Comparison of ENCODE assay signal across 27 cellular contexts in the genomic region with DNA sequence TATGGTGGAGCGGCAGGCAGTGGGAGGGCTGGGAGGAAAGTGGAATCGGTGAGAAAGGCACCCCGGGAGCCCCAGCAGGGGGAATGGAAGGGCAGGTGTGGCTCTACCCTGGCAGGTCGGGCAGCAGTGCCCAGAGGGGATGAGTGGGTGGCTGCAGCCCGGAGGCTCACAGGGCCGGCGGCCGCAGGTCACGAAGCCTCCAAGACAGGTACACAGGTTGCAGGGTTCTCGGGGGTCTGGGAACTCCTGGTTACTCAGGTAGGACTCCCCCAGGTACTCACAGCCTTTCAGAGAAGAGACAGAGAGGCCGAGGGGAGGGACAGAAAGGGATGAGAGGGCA. TPM values are rescaled to one million over a fixed set of nuclear protein-coding genes. Genes with fewer than 3 reads are reported as not detected.
DNase-seq lines count a peak whose midpoint lies in the region; ATAC-seq and TF ChIP-seq lines count a peak whose summit lies in the region.
"Had no signal": no experiment of that assay in that cellular context is flagged by ENCODE, and none has a peak within 500 bp of the region (broad histone marks: within the 10 kb centered on the region; RNA-seq: fewer than 3 reads in every experiment).

No MANE protein-coding gene starts in this region.

- H2AFZ ChIP-seq in osteoblast (ENCODE audit: low read length), result no peak overlapping the region
- H2AFZ ChIP-seq: GM23248 had no signal

- DNase-seq in NCI-H1417 (lab: John Stamatoyannopoulos, UW) (peak in 2 of 3 experiments; percentile 69 to 79), NCI-H1417 treated with DMSO at 0.1 percent for 48 hours (lab: John Stamatoyannopoulos, UW) (no peak), RWPE2 (ENCODE audit: low spot score) (peak; percentile 50), osteoblast (ENCODE audit: insufficient read length, low spot score, missing footprints) (peak; percentile 34), psoas muscle (no peak)
- DNase-seq: activated CD8-positive, alpha-beta memory T cell treated with anti-CD3 and anti-CD28 coated beads, Interleukin-2, amount 50 U/mL, for 48 hours; activated CD8-positive, alpha-beta T cell treated with anti-CD3 and anti-CD28 coated beads for 36 hours; activated naive CD4-positive, alpha-beta T cell treated with anti-CD3 and anti-CD28 coated beads, Interleukin-2, amount 50 U/mL, for 16 hours; gastrocnemius medialis; Kasumi-1; MV-4-11; NCI-H1694; NCI-H524; stimulated activated naive CD4-positive, alpha-beta T cell treated with Interleukin-2 at 50 U/mL for 16 hours had no signal

- ATAC-seq in RWPE2 (ENCODE audit: low read depth), result no peak
- ATAC-seq in HG02884 (IDR thresholded peaks at IDR 0.05; ENCODE audit: unreplicated experiment), result no peak
- ATAC-seq in psoas muscle, result no peak
- no peak for ATAC-seq in HG03280 (IDR thresholded peaks at IDR 0.05; ENCODE audit: unreplicated experiment)
- ATAC-seq: activated CD8-positive, alpha-beta T cell treated with anti-CD3 and anti-CD28 coated beads for 36 hours; gastrocnemius medialis; HepG2; naive thymus-derived CD8-positive, alpha-beta T cell; Panc1 had no signal

- H3K4me1 ChIP-seq in RWPE2 (ENCODE audit: insufficient read depth, poor library complexity, severe bottlenecking) (peaks cover 30% of the 10 kb centered on the region), osteoblast (ENCODE audit: insufficient read depth, low read length) (no peaks in the 10 kb centered on the region), psoas muscle (no peaks in the 10 kb centered on the region)
- H3K4me1 ChIP-seq: gastrocnemius medialis had no signal

- H3K27ac ChIP-seq in RWPE2 (ENCODE audit: poor library complexity, severe bottlenecking) (peak overlapping the region; percentile 59), osteoblast (ENCODE audit: low read depth, low read length) (no peak overlapping the region), psoas muscle (no peak overlapping the region)
- H3K27ac ChIP-seq: 22Rv1, gastrocnemius medialis, GM23248, HL-60, skin epidermis had no signal

- no peaks in the 10 kb centered on the region for H3K9me3 ChIP-seq in RWPE2 (ENCODE audit: severe bottlenecking)
- H3K9me3 ChIP-seq in osteoblast (ENCODE audit: low read depth, low read length), result no peaks in the 10 kb centered on the region
- no peaks in the 10 kb centered on the region for H3K9me3 ChIP-seq in psoas muscle
- H3K9me3 ChIP-seq: gastrocnemius medialis had no signal

- TF ChIP-seq RAD21 in Ishikawa (IDR thresholded peaks at IDR 0.05; ENCODE audit: low read depth), result no peak

- H3K4me2 ChIP-seq in osteoblast (ENCODE audit: insufficient read depth, low read length), result no peak overlapping the region

- no peaks in the 10 kb centered on the region for H3K27me3 ChIP-seq in RWPE2 (ENCODE audit: insufficient read depth, poor library complexity, severe bottlenecking)
- H3K27me3 ChIP-seq in osteoblast (ENCODE audit: insufficient read depth, low read length), result peaks cover 17% of the 10 kb centered on the region
- peaks cover 0 to 20% (median 4%) of the 10 kb centered on the region in 3 donors for H3K27me3 ChIP-seq in psoas muscle (ENCODE audit: insufficient read depth in 3 of 3, low read length in 2 of 3)

- intact Hi-C loops in psoas muscle (cut with DNase I), result no loop called here

- TF ChIP-seq CTCF in RWPE2 (IDR thresholded peaks at IDR 0.05; ENCODE audit: poor library complexity, severe bottlenecking), result no peak
- TF ChIP-seq CTCF in osteoblast (IDR thresholded peaks at IDR 0.05; ENCODE audit: extremely low read depth, low read depth, low read length), result no peak
- TF ChIP-seq CTCF in psoas muscle (IDR thresholded peaks at IDR 0.05), result no peak

- H3K4me3 ChIP-seq in RWPE2 (ENCODE audit: severe bottlenecking) (no peak overlapping the region), osteoblast (ENCODE audit: insufficient read depth, low read length) (no peak overlapping the region), psoas muscle (no peak overlapping the region)
- H3K4me3 ChIP-seq: gastrocnemius medialis, GM23248, lung, skin epidermis had no signal

- TF ChIP-seq EP300 in Ishikawa (IDR thresholded peaks at IDR 0.05; ENCODE audit: borderline replicate concordance), result no peak

- H3K79me2 ChIP-seq in osteoblast (ENCODE audit: insufficient read depth, low read length), result no peaks in the 10 kb centered on the region

- no peaks in the 10 kb centered on the region for H4K20me1 ChIP-seq in osteoblast (ENCODE audit: insufficient read depth, low read length)

- H3K36me3 ChIP-seq in RWPE2 (ENCODE audit: low read depth), result no peaks in the 10 kb centered on the region
- no peaks in the 10 kb centered on the region for H3K36me3 ChIP-seq in osteoblast (ENCODE audit: insufficient read depth, low read length)
- H3K36me3 ChIP-seq in psoas muscle (ENCODE audit: insufficient read depth in 1 of 2, low read depth in 1 of 2), result no peaks in the 10 kb centered on the region
- H3K36me3 ChIP-seq: gastrocnemius medialis had no signal

- WGBS in psoas muscle, 3 donors, result 79 to 83% (median 80%) methylated on average over 11 of the region's 11 CpGs

TF ChIP-seq in Ishikawa, 13 proteins besides CTCF, POLR2A, EP300 and RAD21:
- TF ChIP-seq, protein P1, sequence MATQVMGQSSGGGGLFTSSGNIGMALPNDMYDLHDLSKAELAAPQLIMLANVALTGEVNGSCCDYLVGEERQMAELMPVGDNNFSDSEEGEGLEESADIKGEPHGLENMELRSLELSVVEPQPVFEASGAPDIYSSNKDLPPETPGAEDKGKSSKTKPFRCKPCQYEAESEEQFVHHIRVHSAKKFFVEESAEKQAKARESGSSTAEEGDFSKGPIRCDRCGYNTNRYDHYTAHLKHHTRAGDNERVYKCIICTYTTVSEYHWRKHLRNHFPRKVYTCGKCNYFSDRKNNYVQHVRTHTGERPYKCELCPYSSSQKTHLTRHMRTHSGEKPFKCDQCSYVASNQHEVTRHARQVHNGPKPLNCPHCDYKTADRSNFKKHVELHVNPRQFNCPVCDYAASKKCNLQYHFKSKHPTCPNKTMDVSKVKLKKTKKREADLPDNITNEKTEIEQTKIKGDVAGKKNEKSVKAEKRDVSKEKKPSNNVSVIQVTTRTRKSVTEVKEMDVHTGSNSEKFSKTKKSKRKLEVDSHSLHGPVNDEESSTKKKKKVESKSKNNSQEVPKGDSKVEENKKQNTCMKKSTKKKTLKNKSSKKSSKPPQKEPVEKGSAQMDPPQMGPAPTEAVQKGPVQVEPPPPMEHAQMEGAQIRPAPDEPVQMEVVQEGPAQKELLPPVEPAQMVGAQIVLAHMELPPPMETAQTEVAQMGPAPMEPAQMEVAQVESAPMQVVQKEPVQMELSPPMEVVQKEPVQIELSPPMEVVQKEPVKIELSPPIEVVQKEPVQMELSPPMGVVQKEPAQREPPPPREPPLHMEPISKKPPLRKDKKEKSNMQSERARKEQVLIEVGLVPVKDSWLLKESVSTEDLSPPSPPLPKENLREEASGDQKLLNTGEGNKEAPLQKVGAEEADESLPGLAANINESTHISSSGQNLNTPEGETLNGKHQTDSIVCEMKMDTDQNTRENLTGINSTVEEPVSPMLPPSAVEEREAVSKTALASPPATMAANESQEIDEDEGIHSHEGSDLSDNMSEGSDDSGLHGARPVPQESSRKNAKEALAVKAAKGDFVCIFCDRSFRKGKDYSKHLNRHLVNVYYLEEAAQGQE (IDR thresholded peaks at IDR 0.05; ENCODE audit: low read depth), result no peak
- TF ChIP-seq YY1 (IDR thresholded peaks at IDR 0.05; ENCODE audit: low read depth) (no peak), FOXM1 (IDR thresholded peaks at IDR 0.05; ENCODE audit: borderline replicate concordance, low read depth) (no peak), ZBTB7A (IDR thresholded peaks at IDR 0.05; ENCODE audit: low read depth) (no peak), EGR1 (IDR thresholded peaks at IDR 0.05) (0 out of 2 replicates have a peak, but pooled peaks have one; percentile 22)
- TF ChIP-seq, protein P2, sequence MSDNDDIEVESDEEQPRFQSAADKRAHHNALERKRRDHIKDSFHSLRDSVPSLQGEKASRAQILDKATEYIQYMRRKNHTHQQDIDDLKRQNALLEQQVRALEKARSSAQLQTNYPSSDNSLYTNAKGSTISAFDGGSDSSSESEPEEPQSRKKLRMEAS (IDR thresholded peaks at IDR 0.05), result no peak

RNA-seq across cellular contexts. Expression of a gene that starts 21.8 kb away (rescaled TPM):
- total RNA-seq in osteoblast (0.88 and 1.1 TPM in 2 replicates), psoas muscle (under 1 TPM; 0.08 to 0.34 (median 0.23) TPM)
- under 1 TPM; 0.03 to 0.16 (median 0.12) TPM for polyA plus RNA-seq in psoas muscle
- total RNA-seq: activated CD8-positive, alpha-beta T cell treated with anti-CD3 and anti-CD28 coated beads for 36 hours; GM23248 had no signal
- polyA plus RNA-seq: naive thymus-derived CD8-positive, alpha-beta T cell had no signal

RNA-seq across cellular contexts. Expression of a gene that starts 26.1 kb away (rescaled TPM):
- total RNA-seq in osteoblast (91.9 and 95.2 TPM in 2 replicates), psoas muscle (100 to 1,000 TPM; 103 to 210 (median 131) TPM)
- polyA plus RNA-seq in psoas muscle, result 100 to 1,000 TPM; 141 to 156 (median 143) TPM

RNA-seq across cellular contexts. Expression of a gene that starts 49.0 kb away (rescaled TPM):
- total RNA-seq in osteoblast (under 0.01 TPM in 2 replicates), psoas muscle (1 to 10 TPM; 1.2 to 1.6 (median 1.3) TPM)
- polyA plus RNA-seq in psoas muscle, result under 1 TPM; 0.44 to 0.80 (median 0.78) TPM
- polyA plus RNA-seq: fibroblast of lung had no signal

RNA-seq across cellular contexts. Expression of a gene that starts 58.5 kb away (rescaled TPM):
- total RNA-seq in osteoblast (93.7 and 130 TPM in 2 replicates), psoas muscle (1,000 to 10,000 TPM; 2,884 to 6,311 (median 4,401) TPM)
- polyA plus RNA-seq in psoas muscle, result 1,000 to 10,000 TPM; 1,080 to 4,011 (median 1,658) TPM
- total RNA-seq: naive thymus-derived CD8-positive, alpha-beta T cell had no signal
- polyA plus RNA-seq: CD14-positive monocyte, HepG2 had no signal

Comparison
In these comparisons a context has a peak if more than half of its experiments do, and no peak if none do; other contexts are left out.
1. DNase-seq: peak in NCI-H1417 (2 of 3), RWPE2 (single experiment) and osteoblast (single experiment); none in NCI-H1417 treated with DMSO at 0.1 percent for 48 hours (single experiment) and psoas muscle (0 of 2).